ENCODE assay signal across 7 cellular contexts in genomic region chr2:110333114-110333513, GRCh38.
DNase-seq lines count a peak whose midpoint lies in the region; ATAC-seq, FAIRE-seq and TF ChIP-seq lines count a peak whose summit lies in the region.
"Not testable (repeated sequence)": the region's sequence is repeated elsewhere in the genome, so short reads cannot be mapped to it uniquely, and the experiment has no call there.

No MANE protein-coding gene starts in this region.

- FAIRE-seq in kidney (lab: Jason Lieb, UNC), result not testable (repeated sequence)

- intact Hi-C loops in breast epithelium (cut with DNase I; ENCODE audit: low total_unique reads); colonic mucosa (cut with DNase I); kidney (cut with DNase I); spleen (cut with DNase I; ENCODE audit: low total_unique reads); aorta (cut with DNase I): not testable (repeated sequence)

- not testable (repeated sequence) for H3K36me3 ChIP-seq in breast epithelium; colonic mucosa; right atrium auricular region; kidney (ENCODE audit: control insufficient read depth in 1 of 2, insufficient read depth in 2 of 2, low read length in 2 of 2); spleen; aorta (ENCODE audit: control insufficient read depth in 1 of 2, insufficient read depth in 2 of 2, low read length in 1 of 2)

- 87 to 99% (median 95%) methylated on average over 3 to 4 of the region's 8 CpGs for WGBS in spleen, 5 donors
- 75 to 87% methylated on average over 4 of the region's 8 CpGs for WGBS in aorta, 2 donors

- H3K9ac ChIP-seq in colonic mucosa (ENCODE audit: low read depth in 2 of 2, low read length in 2 of 2); kidney (ENCODE audit: low read length in 2 of 2): not testable (repeated sequence)

- not testable (repeated sequence) for H3K9me3 ChIP-seq in breast epithelium; colonic mucosa; right atrium auricular region; kidney (ENCODE audit: control insufficient read depth in 1 of 2, low read length in 2 of 2); spleen; aorta (ENCODE audit: control insufficient read depth, low read length)

- H3K27me3 ChIP-seq in breast epithelium; colonic mucosa; right atrium auricular region; spleen (replicated peaks in 1 of 7); aorta (ENCODE audit: control insufficient read depth in 1 of 2, insufficient read depth in 2 of 2, low read length in 1 of 2): not testable (repeated sequence)

- not testable (repeated sequence) for ATAC-seq in aorta (ENCODE audit: low FRiP score)

- not testable (repeated sequence) for H3K4me1 ChIP-seq in breast epithelium; colonic mucosa; right atrium auricular region; kidney (ENCODE audit: control insufficient read depth in 1 of 2, insufficient read depth in 1 of 2, low read depth in 1 of 2, low read length in 2 of 2); spleen; aorta (ENCODE audit: control insufficient read depth in 1 of 2, insufficient read depth in 2 of 2, low read length in 2 of 2)

- not testable (repeated sequence) for H3K27ac ChIP-seq in breast epithelium; colonic mucosa; right atrium auricular region; kidney (ENCODE audit: low read depth in 2 of 2, low read length in 2 of 2); spleen; aorta (ENCODE audit: low read depth in 1 of 2, low read length in 2 of 2)

- not testable (repeated sequence) for H3K4me3 ChIP-seq in breast epithelium; colonic mucosa; right atrium auricular region; kidney (ENCODE audit: low read length in 2 of 2); spleen; aorta (ENCODE audit: low read length in 2 of 2)

- peak; percentile 13 to 14 for DNase-seq in breast epithelium (ENCODE audit: low spot score in 2 of 2)
- peak; percentile 10 for DNase-seq in colonic mucosa
- DNase-seq in right atrium auricular region (ENCODE audit: low spot score), result peak; percentile 32
- peak; percentile 32 for DNase-seq in kidney
- peak; percentile 56 for DNase-seq in spleen
- DNase-seq in ureter (ENCODE audit: low spot score), result peak; percentile 30
- peak; percentile 15 to 51 for DNase-seq in aorta

- TF ChIP-seq POLR2A in breast epithelium (IDR thresholded peaks at IDR 0.05); spleen (IDR thresholded peaks at IDR 0.05): not testable (repeated sequence)

- not testable (repeated sequence) for TF ChIP-seq CTCF in breast epithelium (IDR thresholded peaks at IDR 0.05); colonic mucosa (IDR thresholded peaks at IDR 0.05); right atrium auricular region (IDR thresholded peaks at IDR 0.05); kidney (IDR thresholded peaks at IDR 0.05; ENCODE audit: borderline replicate concordance, extremely low read depth, insufficient read depth); spleen (IDR thresholded peaks at IDR 0.05 in 8 of 11, conservative IDR thresholded peaks at IDR 0.05 in 3 of 11)
